Comparison of ENCODE assay signal across 1 cellular context in genomic region chr6:15876406-15876805, GRCh38.
TF ChIP-seq lines count a peak whose summit lies in the region.

No MANE protein-coding gene starts in this region.

TF ChIP-seq in GM12878, 131 proteins besides CTCF, POLR2A, EP300 and RAD21 (continued from another document and continues in another):
- TF ChIP-seq ZNF687 (IDR thresholded peaks at IDR 0.05) (0 out of 2 replicates have a peak, but pooled peaks have one; percentile 53), MYB (IDR thresholded peaks at IDR 0.05; ENCODE audit: borderline replicate concordance, low read depth, low read length) (no peak), CHD2 (IDR thresholded peaks at IDR 0.05; ENCODE audit: borderline replicate concordance, low read depth, low read length) (peak; percentile 43; the same call in 1 of the 2 replicates), PML (IDR thresholded peaks at IDR 0.05; ENCODE audit: low read length) (peak; percentile 52; the same call in 1 of the 2 replicates), SREBF2 (IDR thresholded peaks at IDR 0.05; ENCODE audit: low read length) (no peak), KLF5 (IDR thresholded peaks at IDR 0.05; ENCODE audit: partially characterized antibody) (no peak), SKIL (IDR thresholded peaks at IDR 0.05; ENCODE audit: low read depth, poor library complexity, severe bottlenecking) (peak; percentile 89), IRF3 (IDR thresholded peaks at IDR 0.05) (no peak), SRF (IDR thresholded peaks at IDR 0.05; ENCODE audit: low read depth in 2 of 2, low read length in 2 of 2) (peak in 1 of 2 experiments; percentile 63; a peak in 1 of 4 replicates), RBBP5 (conservative IDR thresholded peaks at IDR 0.05) (no peak), FOXK2 (IDR thresholded peaks at IDR 0.05) (no peak), YBX1 (IDR thresholded peaks at IDR 0.05) (no peak), TCF12 (IDR thresholded peaks at IDR 0.05; ENCODE audit: low read depth, low read length) (0 out of 2 replicates have a peak, but pooled peaks have one; percentile 42), PRDM15 (CRISPR knock-in tag; IDR thresholded peaks at IDR 0.05) (no peak), SIX5 (IDR thresholded peaks at IDR 0.05; ENCODE audit: low read depth, low read length, severe bottlenecking) (no peak), EZH2 (IDR thresholded peaks at IDR 0.05; ENCODE audit: borderline replicate concordance, control insufficient read depth, low read depth, low read length) (no peak), POU2F2 (IDR thresholded peaks at IDR 0.05; ENCODE audit: borderline replicate concordance, low read depth, low read length) (0 out of 3 replicates have a peak, but pooled peaks have one; percentile 32), E2F8 (IDR thresholded peaks at IDR 0.05; ENCODE audit: low read depth, partially characterized antibody) (no peak), ZBED1 (IDR thresholded peaks at IDR 0.05; ENCODE audit: borderline replicate concordance) (peak; percentile 69), FOXM1 (IDR thresholded peaks at IDR 0.05; ENCODE audit: low read depth, low read length) (peak; percentile 88), PBX3 (IDR thresholded peaks at IDR 0.05; ENCODE audit: insufficient replicate concordance, low read depth, low read length) (peak; percentile 29), RUNX3 (IDR thresholded peaks at IDR 0.05; ENCODE audit: low read length) (peak; percentile 82), SMC3 (IDR thresholded peaks at IDR 0.05; ENCODE audit: borderline replicate concordance, low read length) (peak; percentile 25; the same call in 1 of the 2 replicates), HSF1 (IDR thresholded peaks at IDR 0.05; ENCODE audit: low read depth, low read length) (no peak), RELB (IDR thresholded peaks at IDR 0.05; ENCODE audit: low read depth) (peak; percentile 76; the same call in 1 of the 2 replicates), ZSCAN29 (IDR thresholded peaks at IDR 0.05) (no peak; the same call in 1 of the 2 replicates), NKRF (conservative IDR thresholded peaks at IDR 0.05) (no peak), NR2F1 (conservative IDR thresholded peaks at IDR 0.05) (peak; percentile 97), RFX5 (IDR thresholded peaks at IDR 0.05; ENCODE audit: low read depth, low read length) (no peak), CBX5 (IDR thresholded peaks at IDR 0.05; ENCODE audit: low read depth) (peak; percentile 58; the same call in 1 of the 2 replicates), SMAD5 (IDR thresholded peaks at IDR 0.05; ENCODE audit: low read depth) (no peak), ATF7 (IDR thresholded peaks at IDR 0.05; ENCODE audit: low read depth) (peak; percentile 83), SP1 (IDR thresholded peaks at IDR 0.05; ENCODE audit: low read depth, low read length) (no peak), HCFC1 (IDR thresholded peaks at IDR 0.05; ENCODE audit: low read length) (no peak), RELA (IDR thresholded peaks at IDR 0.05; ENCODE audit: borderline replicate concordance, partially characterized antibody) (peak; percentile 20), PAX5 (IDR thresholded peaks at IDR 0.05; ENCODE audit: borderline replicate concordance, low read depth, low read length) (peak; percentile 49; the same call in 1 of the 2 replicates), NFIC (IDR thresholded peaks at IDR 0.05; ENCODE audit: low read depth, low read length) (peak; percentile 95), CREM (IDR thresholded peaks at IDR 0.05; ENCODE audit: low read depth) (peak; percentile 87), POLR2AphosphoS5 (IDR thresholded peaks at IDR 0.05; ENCODE audit: low read length) (no peak)
